ENCODE assay signal across 23 cellular contexts in genomic region chr2:25651782-25652455, GRCh38.
"Had no signal": no experiment of that assay in that cellular context is flagged by ENCODE, and none has a peak within 500 bp of the region (broad histone marks: within the 10 kb centered on the region; RNA-seq: fewer than 3 reads in every experiment).

No MANE protein-coding gene starts in this region.

- H3K4me1 ChIP-seq: upper lobe of left lung had no signal

- ATAC-seq: activated CD4-positive, CD25-positive, alpha-beta regulatory T cell treated with anti-CD3 and anti-CD28 coated beads, Interleukin-2, amount 50 U/mL, for 24 hours; left cardiac atrium; naive thymus-derived CD4-positive, alpha-beta T cell; sciatic nerve; stimulated activated effector memory CD8-positive, alpha-beta T cell treated with anti-CD3 and anti-CD28 coated beads, Interleukin-12 subunit alpha, Interleukin-12 subunit beta, amount 100 ng/mL, for 72 hours had no signal

- DNase-seq: activated CD4-positive, alpha-beta memory T cell treated with anti-CD3 and anti-CD28 coated beads for 36 hours; activated CD4-positive, alpha-beta T cell treated with anti-CD3 and anti-CD28 coated beads, Interleukin-2, amount 10 ng/mL, durations not matched to agents 24 days and 14 days; activated CD8-positive, alpha-beta memory T cell treated with anti-CD3 and anti-CD28 coated beads, Interleukin-2, amount 50 U/mL, for 4 hours; activated gamma-delta T cell; activated naive CD4-positive, alpha-beta T cell treated with anti-CD3 and anti-CD28 coated beads, Interleukin-2, amount 50 U/mL, for 16 hours; activated T-cell treated with anti-CD3 and anti-CD28 coated beads, Interleukin-2, amount 50 U/mL, for 1 hour; effector CD8-positive, alpha-beta T cell; left cardiac atrium; naive thymus-derived CD4-positive, alpha-beta T cell; ovary; stimulated activated CD4-positive, alpha-beta T cell treated with anti-CD3 and anti-CD28 coated beads, Interleukin-4, amount 100 ng/mL, for 24 hours; T-helper 9 cell; upper lobe of left lung; WERI-Rb-1 had no signal

- H3K27ac ChIP-seq: ovary, thoracic aorta, upper lobe of left lung, WERI-Rb-1 had no signal

- H3K4me3 ChIP-seq: ovary, thoracic aorta, upper lobe of left lung had no signal

- H3K36me3 ChIP-seq: ovary, thoracic aorta, upper lobe of left lung had no signal

- H3K9me3 ChIP-seq: ovary, thoracic aorta, upper lobe of left lung had no signal

- FAIRE-seq: colon, endometrium, frontal cortex, islet of Langerhans, small intestine had no signal

- H3K27me3 ChIP-seq: ovary, upper lobe of left lung had no signal
